26 cellular contexts compared by ENCODE assay signal in the genomic region with DNA sequence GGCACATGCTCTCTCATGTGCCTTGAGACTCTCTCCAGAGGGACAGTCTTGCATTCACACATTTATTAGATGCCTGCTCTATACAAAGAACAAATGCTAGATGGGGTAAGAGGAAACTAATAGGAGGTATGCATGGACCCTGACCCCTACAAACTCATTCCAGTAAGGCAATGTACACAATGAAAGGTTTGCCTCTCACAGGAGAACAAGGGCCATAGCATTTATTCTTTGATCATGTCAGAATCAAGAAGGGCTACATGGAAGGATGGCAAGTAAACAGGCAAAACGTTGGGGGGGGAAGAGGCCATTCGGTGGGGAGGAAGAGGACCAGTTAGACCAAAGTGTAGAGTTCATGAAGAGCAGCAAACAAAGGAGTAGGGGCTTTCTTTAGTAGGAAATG.
A peak's percentile ranks its signal among the peaks of the same experiment; 100 is the strongest.
DNase-seq lines count a peak whose midpoint lies in the region; ATAC-seq, FAIRE-seq and TF ChIP-seq lines count a peak whose summit lies in the region.
"Had no signal": no experiment of that assay in that cellular context is flagged by ENCODE, and none has a peak within 500 bp of the region (broad histone marks: within the 10 kb centered on the region; RNA-seq: fewer than 3 reads in every experiment).

No MANE protein-coding gene starts in this region.

- H3K27ac ChIP-seq in HepG2 (ENCODE audit: extremely low read length, insufficient read depth, low read length) (no peak overlapping the region), right lobe of liver (no peak overlapping the region), mesendoderm (ENCODE audit: low read depth, low read length) (no peak overlapping the region)
- H3K27ac ChIP-seq: 22Rv1, A549, BLaER1 had no signal

- peaks cover 8% of the 10 kb centered on the region for H3K27me3 Mint-ChIP-seq in endothelial cell (ENCODE audit: unreplicated experiment)

- H3K4me3 ChIP-seq in HepG2 (replicated peaks in 1 of 3; ENCODE audit: insufficient read depth in 1 of 3, low read depth in 2 of 3, low read length in 3 of 3) (no peak overlapping the region), right lobe of liver (no peak overlapping the region), mesendoderm (ENCODE audit: low read length) (no peak overlapping the region)
- H3K4me3 ChIP-seq: A549, BLaER1, GM12878 had no signal

- TF ChIP-seq POLR2A in HepG2 (IDR thresholded peaks at IDR 0.05; ENCODE audit: insufficient read depth in 1 of 2, low read depth in 2 of 2, low read length in 2 of 2) (no peak), right lobe of liver (IDR thresholded peaks at IDR 0.05) (no peak)

- no peak overlapping the region for H4K8ac ChIP-seq in mesendoderm (ENCODE audit: low read depth, low read length)

- H3K27me3 ChIP-seq in HepG2 (ENCODE audit: control insufficient read depth in 1 of 2, insufficient read depth in 2 of 2, low read length in 2 of 2) (peaks cover 0 to 6% of the 10 kb centered on the region in 2 experiments; a peak in 2 of 5 replicates), right lobe of liver (no peaks in the 10 kb centered on the region), mesendoderm (ENCODE audit: insufficient read depth, low read length, poor library complexity) (no peaks in the 10 kb centered on the region)
- H3K27me3 ChIP-seq: BE2C, BLaER1 had no signal

- no peak overlapping the region for H3K4ac ChIP-seq in mesendoderm (ENCODE audit: low read depth, low read length)

- no TSS peak for BruUV-seq in HepG2 (replicated peaks; lab: Mats Ljungman, UMichigan)

- peaks cover 19% of the 10 kb centered on the region for H3K4me1 Mint-ChIP-seq in endothelial cell (ENCODE audit: unreplicated experiment)
- H3K4me1 Mint-ChIP-seq: CD4-positive, CD25-positive, alpha-beta regulatory T cell had no signal

- POLR2A ChIA-PET in HepG2 (lab: Yijun Ruan, JAX): no interaction called here

- peaks cover 25% of the 10 kb centered on the region for H3K4me1 ChIP-seq in HepG2 (ENCODE audit: insufficient read depth, low read length)
- no peaks in the 10 kb centered on the region for H3K4me1 ChIP-seq in right lobe of liver
- H3K4me1 ChIP-seq in mesendoderm (ENCODE audit: control insufficient read depth, low read depth, low read length): no peaks in the 10 kb centered on the region
- H3K4me1 ChIP-seq: A549, BE2C had no signal

- peak overlapping the region; percentile 29; the same call in 1 of the 2 replicates for H3K4me2 ChIP-seq in HepG2 (ENCODE audit: low read depth, low read length)
- H3K4me2 ChIP-seq in mesendoderm (ENCODE audit: low read length): no peak overlapping the region
- H3K4me2 ChIP-seq: A549, BLaER1 had no signal

- intact Hi-C loops in HepG2 (cut with micrococcal nuclease; ENCODE audit: unreplicated experiment) (no loop called here), right lobe of liver (cut with DNase I) (no loop called here)

- H3K9me3 Mint-ChIP-seq in endothelial cell (ENCODE audit: unreplicated experiment): peaks cover 17% of the 10 kb centered on the region

- in situ Hi-C loops in HepG2 (cut with HindIII; ENCODE audit: extremely low pct_ligation_motif_present, low pct_unique_long_range_greater_than_20kb): no loop called here

- H3K79me2 ChIP-seq in HepG2 (ENCODE audit: insufficient read depth, low read length): no peaks in the 10 kb centered on the region
- H3K79me2 ChIP-seq in mesendoderm (ENCODE audit: control insufficient read depth, insufficient read depth, low read length): no peaks in the 10 kb centered on the region

- no peak overlapping the region for H4K5ac ChIP-seq in mesendoderm (ENCODE audit: low read length)

- no peak for TF ChIP-seq RAD21 in HepG2 (CRISPR knock-in tag; IDR thresholded peaks at IDR 0.05)

- H3K4me3 Mint-ChIP-seq in endothelial cell (ENCODE audit: unreplicated experiment): no peak overlapping the region
- H3K4me3 Mint-ChIP-seq: CD14-positive monocyte; CD4-positive, alpha-beta memory T cell; CD4-positive, CD25-positive, alpha-beta regulatory T cell; CD8-positive, alpha-beta memory T cell had no signal

- H3K36me3 ChIP-seq in HepG2 (replicated peaks in 1 of 2; ENCODE audit: control insufficient read depth in 1 of 2, insufficient read depth in 2 of 2, low read length in 2 of 2): no peaks in the 10 kb centered on the region
- no peaks in the 10 kb centered on the region for H3K36me3 ChIP-seq in right lobe of liver
- no peaks in the 10 kb centered on the region for H3K36me3 ChIP-seq in mesendoderm (ENCODE audit: control insufficient read depth, insufficient read depth, low read length)
- H3K36me3 ChIP-seq: BE2C, BLaER1 had no signal

- no peak overlapping the region for H2AK5ac ChIP-seq in mesendoderm (ENCODE audit: low read length)

- CTCF ChIA-PET in HepG2 (lab: Yijun Ruan, JAX; ENCODE audit: low intra/inter-chr PET ratio, low total read pairs): no interaction called here

- TF ChIP-seq EP300 in HepG2 (IDR thresholded peaks at IDR 0.05; ENCODE audit: low read depth in 2 of 2, low read length in 2 of 2) (no peak), HepG2 (CRISPR knock-in tag; IDR thresholded peaks at IDR 0.05; ENCODE audit: borderline replicate concordance) (no peak)

- H3K27ac Mint-ChIP-seq in endothelial cell (ENCODE audit: unreplicated experiment): peak overlapping the region; percentile 17
- H3K27ac Mint-ChIP-seq: CD4-positive, alpha-beta memory T cell; CD4-positive, CD25-positive, alpha-beta regulatory T cell; CD8-positive, alpha-beta memory T cell had no signal

- no peak overlapping the region for H2BK15ac ChIP-seq in mesendoderm (replicated peaks; ENCODE audit: low read depth)

- WGBS in HepG2 (ENCODE audit: low lambda C conversion rate): 0% methylated on average over 2 of the region's 2 CpGs
- WGBS in right lobe of liver (ENCODE audit: insufficient coverage, low coverage, low lambda C conversion rate, missing lambda C conversion rate): 24% methylated on average over 2 of the region's 2 CpGs
- no CpG with 5 or more reads among the region's 2 CpGs for WGBS in mesendoderm (ENCODE audit: extremely low coverage, insufficient coverage, low lambda C conversion rate)

- H3K9me3 ChIP-seq in HepG2 (ENCODE audit: low read length) (peaks cover 23% of the 10 kb centered on the region), right lobe of liver (peaks cover 0 to 4% (median 1%) of the 10 kb centered on the region in 4 donors)
- H3K9me3 ChIP-seq: BE2C had no signal

- no peak overlapping the region for H2BK120ac ChIP-seq in mesendoderm (ENCODE audit: low read depth, low read length)

- H4K20me1 ChIP-seq in HepG2 (ENCODE audit: insufficient read depth, low read length): no peaks in the 10 kb centered on the region
- H4K20me1 ChIP-seq: BLaER1 had no signal

- no peak overlapping the region for H2BK5ac ChIP-seq in mesendoderm (ENCODE audit: low read length)

- no peak overlapping the region for H3K18ac ChIP-seq in mesendoderm (ENCODE audit: low read length)

- peak; percentile 61 for DNase-seq in HepG2 (ENCODE audit: low spot score)
- DNase-seq in right lobe of liver: no peak
- DNase-seq in endothelial cell (ENCODE audit: low spot score): no peak
- no peak for DNase-seq in mesendoderm
- DNase-seq in activated CD4-positive, alpha-beta T cell treated with anti-CD3 and anti-CD28 coated beads, Interleukin-2, amount 50 U/mL, for 1 hour: no peak
- DNase-seq: AML-193; BE2C; C1 segment of cervical spinal cord; CD4-positive, alpha-beta memory T cell; CD4-positive, CD25-positive, alpha-beta regulatory T cell; CD8-positive, alpha-beta memory T cell; COR-L47; DMS 273 treated with DMSO at 0.1 percent for 48 hours; DMS153; DMS53; DMS79; DND-41; EL; GDM1 had no signal

- no peak for FAIRE-seq in HepG2 (lab: Jason Lieb, UNC)
- FAIRE-seq: A549, GM12878, GM12892, GM18507 had no signal

- TF ChIP-seq CTCF in HepG2 (CRISPR knock-in tag; IDR thresholded peaks at IDR 0.05) (no peak), right lobe of liver (IDR thresholded peaks at IDR 0.05) (no peak), endothelial cell (IDR thresholded peaks at IDR 0.05; ENCODE audit: unreplicated experiment) (no peak)

- peaks cover 30% of the 10 kb centered on the region for H3K36me3 Mint-ChIP-seq in endothelial cell (ENCODE audit: low read depth, unreplicated experiment)
- H3K36me3 Mint-ChIP-seq: CD4-positive, CD25-positive, alpha-beta regulatory T cell had no signal

- H2AFZ ChIP-seq in HepG2 (ENCODE audit: low read length): no peak overlapping the region

- H3K56ac ChIP-seq in mesendoderm (ENCODE audit: low read length): no peak overlapping the region

- H3K23ac ChIP-seq in mesendoderm (ENCODE audit: low read length): no peak overlapping the region

- ATAC-seq in HepG2: peak; percentile 91
- no peak for ATAC-seq in right lobe of liver
- ATAC-seq: A549, GM12878 had no signal

- H3K79me1 ChIP-seq in mesendoderm (ENCODE audit: low read length): no peaks in the 10 kb centered on the region

- H3K9ac ChIP-seq in HepG2 (ENCODE audit: insufficient read depth, low read depth, low read length) (no peak overlapping the region), mesendoderm (ENCODE audit: low read length) (no peak overlapping the region)
- H3K9ac ChIP-seq: BLaER1 had no signal

TF ChIP-seq in HepG2, 621 proteins besides CTCF, POLR2A, EP300 and RAD21 (continues in another document):
- TF ChIP-seq PHF5A (CRISPR knock-in tag; IDR thresholded peaks at IDR 0.05; ENCODE audit: low read depth, unreplicated experiment): no peak
- TF ChIP-seq TEAD3 (CRISPR knock-in tag; optimal IDR thresholded peaks at IDR 0.05; ENCODE audit: borderline replicate concordance): no peak
- TF ChIP-seq ZKSCAN8 (CRISPR knock-in tag; IDR thresholded peaks at IDR 0.05; ENCODE audit: borderline replicate concordance): peak; percentile 98
- no peak for TF ChIP-seq ZNF556 (CRISPR knock-in tag; IDR thresholded peaks at IDR 0.05; ENCODE audit: borderline replicate concordance)
- TF ChIP-seq ESRRA (CRISPR knock-in tag; IDR thresholded peaks at IDR 0.05; ENCODE audit: low read depth): no peak
- TF ChIP-seq ZNF24 (IDR thresholded peaks at IDR 0.05): no peak
- no peak for TF ChIP-seq KDM5A (IDR thresholded peaks at IDR 0.05; ENCODE audit: borderline replicate concordance, low read length)
- no peak for TF ChIP-seq ZBTB38 (CRISPR knock-in tag; IDR thresholded peaks at IDR 0.05)
- TF ChIP-seq ZMYM3 (CRISPR knock-in tag; IDR thresholded peaks at IDR 0.05): no peak
- TF ChIP-seq HOXA5 (CRISPR knock-in tag; IDR thresholded peaks at IDR 0.05): no peak
- no peak for TF ChIP-seq ZNF354B (CRISPR knock-in tag; IDR thresholded peaks at IDR 0.05)
